ENCODE assay signal across 8 cellular contexts in the genomic region with DNA sequence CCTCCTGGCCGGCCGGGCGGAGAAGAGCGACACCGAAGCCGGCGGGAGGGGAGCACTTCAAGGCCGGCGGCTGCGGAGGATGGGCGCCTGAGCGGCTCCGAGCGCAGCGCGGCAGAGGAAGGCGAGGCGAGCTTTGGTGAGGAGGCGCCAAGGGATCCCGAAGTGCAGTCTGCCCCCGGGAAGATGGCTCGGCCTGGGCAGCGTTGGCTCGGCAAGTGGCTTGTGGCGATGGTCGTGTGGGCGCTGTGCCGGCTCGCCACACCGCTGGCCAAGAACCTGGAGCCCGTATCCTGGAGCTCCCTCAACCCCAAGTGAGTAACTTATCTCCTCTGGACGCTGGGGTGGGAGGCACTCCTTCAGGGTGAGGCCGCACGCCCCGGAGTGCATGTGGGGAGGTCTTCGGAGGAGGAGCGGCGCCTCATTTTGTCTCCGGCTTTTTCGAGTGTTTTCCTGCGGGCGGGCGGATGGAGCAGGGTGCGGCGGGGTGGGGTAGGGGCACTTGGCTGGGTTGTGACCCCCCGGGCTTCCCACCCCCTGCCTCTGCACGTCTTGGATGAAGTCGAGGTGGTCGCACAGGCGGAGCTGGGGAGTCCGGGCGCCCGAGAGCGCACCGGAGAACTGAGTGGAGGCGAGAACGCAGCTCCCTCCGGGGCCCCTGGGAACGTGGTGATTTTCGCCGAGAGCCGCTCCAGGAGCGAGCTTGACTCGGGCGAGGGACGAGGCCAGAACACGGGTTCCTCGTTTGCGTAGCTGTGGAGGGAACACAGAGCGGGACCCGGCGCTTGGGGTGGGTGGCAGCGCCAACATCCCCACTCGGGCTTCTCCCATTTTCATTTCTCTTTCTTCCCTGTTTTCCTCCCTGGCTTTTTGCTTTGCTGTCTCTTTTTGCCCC. TPM values are rescaled to one million over a fixed set of nuclear protein-coding genes. Genes with fewer than 3 reads are reported as not detected.
A peak's percentile ranks its signal among the peaks of the same experiment; 100 is the strongest.
DNase-seq lines count a peak whose midpoint lies in the region; ATAC-seq and TF ChIP-seq lines count a peak whose summit lies in the region.

No MANE protein-coding gene starts in this region.

- H3K4me3 ChIP-seq in fibroblast of lung (replicated peaks in 1 of 4; ENCODE audit: control extremely low read depth in 1 of 4, insufficient read depth in 1 of 4, low read depth in 3 of 4, low read length in 4 of 4): peak overlapping the region; percentile 52 to 81 (median 67)
- H3K4me3 ChIP-seq in neural cell (ENCODE audit: low read length): peak overlapping the region; percentile 90

- peaks cover 20% of the 10 kb centered on the region for H3K4me1 Mint-ChIP-seq in activated CD4-positive, alpha-beta T cell treated with anti-CD3 and anti-CD28 coated beads for 36 hours
- H3K4me1 Mint-ChIP-seq in activated B cell treated with CpG ODN at 0.5 μM for 24 hours: peaks cover 24% of the 10 kb centered on the region

- H3K9me2 ChIP-seq in neural cell (ENCODE audit: insufficient read depth, low read length): no peaks in the 10 kb centered on the region

- H3K79me2 ChIP-seq in fibroblast of lung (ENCODE audit: control insufficient read depth, insufficient read depth, low read length) (peaks cover 18% of the 10 kb centered on the region), neural cell (replicated peaks; ENCODE audit: insufficient read depth, low read length) (peaks cover 45% of the 10 kb centered on the region)

- H2AFZ ChIP-seq in fibroblast of lung (ENCODE audit: low read length) (no peak overlapping the region), neural cell (ENCODE audit: low read depth, low read length) (no peak overlapping the region)

- no peaks in the 10 kb centered on the region for H3K9me3 ChIP-seq in fibroblast of lung (ENCODE audit: control insufficient read depth, insufficient read depth, low read depth, low read length)
- H3K9me3 ChIP-seq in neural cell (ENCODE audit: low read length): no peaks in the 10 kb centered on the region

- peak; percentile 46 for DNase-seq in activated CD4-positive, alpha-beta T cell treated with anti-CD3 and anti-CD28 coated beads for 36 hours
- DNase-seq in activated CD4-positive, alpha-beta T cell treated with anti-CD3 and anti-CD28 coated beads, Interleukin-2, amount 50 U/mL, for 48 hours: no peak
- DNase-seq in activated B cell treated with CpG ODN at 0.5 μM for 24 hours: peak; percentile 21
- peak in 1 of 2 donors; percentile 48 for DNase-seq in fibroblast of lung (ENCODE audit: low read depth in 2 of 2)
- DNase-seq in HuH-7 (ENCODE audit: low spot score): no peak

- CTCF ChIA-PET in activated CD4-positive, alpha-beta T cell treated with anti-CD3 and anti-CD28 coated beads for 36 hours (lab: Charles Lee): interaction anchor here (0.5 to 3.3 kb wide), 4 partner anchors 144 to 1304 kb away, joined by 3 to 43 read pairs (median 3); partner anchors contain the start of gene IGBP1
- CTCF ChIA-PET in activated B cell treated with CpG ODN at 0.5 μM for 24 hours (lab: Charles Lee): interaction anchor here (1.5 to 2.9 kb wide), 3 partner anchors 329 to 392 kb away, joined by 7 to 10 read pairs (median 8); partner anchors contain the start of gene PJA1

- H3K4me3 Mint-ChIP-seq in activated CD4-positive, alpha-beta T cell treated with anti-CD3 and anti-CD28 coated beads for 36 hours: peak overlapping the region; percentile 79
- peak overlapping the region; percentile 91 for H3K4me3 Mint-ChIP-seq in activated B cell treated with CpG ODN at 0.5 μM for 24 hours

- H3K4me1 ChIP-seq in fibroblast of lung (ENCODE audit: control insufficient read depth, extremely low read depth, insufficient read depth, low read length): no peaks in the 10 kb centered on the region

- no peak for TF ChIP-seq RAD21 in neural cell (conservative IDR thresholded peaks at IDR 0.05)

- no peak for TF ChIP-seq CTCF in activated B cell treated with CpG ODN at 0.5 μM for 24 hours (IDR thresholded peaks at IDR 0.05)
- TF ChIP-seq CTCF in fibroblast of lung (conservative IDR thresholded peaks at IDR 0.05 in 1 of 2, IDR thresholded peaks at IDR 0.05 in 1 of 2; ENCODE audit: low read depth in 1 of 2, low read length in 2 of 2): no peak
- TF ChIP-seq CTCF in neural cell (IDR thresholded peaks at IDR 0.05; ENCODE audit: poor library complexity, severe bottlenecking): no peak

- H3K36me3 ChIP-seq in fibroblast of lung (ENCODE audit: control insufficient read depth, insufficient read depth, low read length): no peaks in the 10 kb centered on the region
- no peaks in the 10 kb centered on the region for H3K36me3 ChIP-seq in neural cell (ENCODE audit: insufficient read depth, low read length)

- H4K20me1 ChIP-seq in fibroblast of lung (ENCODE audit: control insufficient read depth, extremely low read depth, insufficient read depth, low read length) (no peaks in the 10 kb centered on the region), neural cell (ENCODE audit: insufficient read depth) (no peaks in the 10 kb centered on the region)

- H3K27ac ChIP-seq in fibroblast of lung (ENCODE audit: insufficient read depth, low read length) (peak overlapping the region; percentile 45), neural cell (ENCODE audit: low read length) (peak overlapping the region; percentile 68)

- POLR2A ChIA-PET in activated CD4-positive, alpha-beta T cell treated with anti-CD3 and anti-CD28 coated beads for 36 hours (lab: Charles Lee): interaction anchor here (1.4 kb wide), 1 partner anchor 335 kb away, joined by 5 read pairs; the partner anchor contains the start of gene PJA1
- POLR2A ChIA-PET in activated B cell treated with CpG ODN at 0.5 μM for 24 hours (lab: Charles Lee): interaction anchor here (1.4 to 2.0 kb wide), 3 partner anchors 331 to 1304 kb away, joined by 7 to 11 read pairs (median 7); partner anchors contain the start of genes IGBP1, PJA1 and YIPF6

- no peaks in the 10 kb centered on the region for H3K27me3 Mint-ChIP-seq in activated CD4-positive, alpha-beta T cell treated with anti-CD3 and anti-CD28 coated beads for 36 hours
- H3K27me3 Mint-ChIP-seq in activated B cell treated with CpG ODN at 0.5 μM for 24 hours: peaks cover 2% of the 10 kb centered on the region

- intact Hi-C loops in activated CD4-positive, alpha-beta T cell treated with anti-CD3 and anti-CD28 coated beads for 36 hours (cut with DNase I, micrococcal nuclease): loop anchor here (2.0 to 10.0 kb wide), 5 partner anchors 323 to 1302 kb away; partner anchors contain the start of genes IGBP1 (in 1 of the 2) and PJA1 (in 1 of the 2)
- intact Hi-C loops in activated B cell treated with CpG ODN at 0.5 μM for 24 hours (cut with micrococcal nuclease): loop anchor here (2.0 to 10.0 kb wide), 6 partner anchors 318 to 1625 kb away; partner anchors contain the start of gene YIPF6

- no peak overlapping the region for H3K4me2 ChIP-seq in fibroblast of lung (ENCODE audit: extremely low read depth, insufficient read depth, low read length)
- no peak overlapping the region for H3K4me2 ChIP-seq in neural cell (ENCODE audit: low read length)

- no peaks in the 10 kb centered on the region for H3K36me3 Mint-ChIP-seq in activated CD4-positive, alpha-beta T cell treated with anti-CD3 and anti-CD28 coated beads for 36 hours (ENCODE audit: low read depth)
- H3K36me3 Mint-ChIP-seq in activated B cell treated with CpG ODN at 0.5 μM for 24 hours (ENCODE audit: low read depth): peaks cover 2% of the 10 kb centered on the region

- H3K9ac ChIP-seq in fibroblast of lung (ENCODE audit: insufficient read depth, low read length) (peak overlapping the region; percentile 44), neural cell (ENCODE audit: low read length) (peak overlapping the region; percentile 83)

- H3K27ac Mint-ChIP-seq in activated CD4-positive, alpha-beta T cell treated with anti-CD3 and anti-CD28 coated beads for 36 hours: no peak overlapping the region
- H3K27ac Mint-ChIP-seq in activated B cell treated with CpG ODN at 0.5 μM for 24 hours: no peak overlapping the region

- H3K9me3 Mint-ChIP-seq in activated CD4-positive, alpha-beta T cell treated with anti-CD3 and anti-CD28 coated beads for 36 hours (ENCODE audit: low read depth): no peaks in the 10 kb centered on the region
- H3K9me3 Mint-ChIP-seq in activated B cell treated with CpG ODN at 0.5 μM for 24 hours: no peaks in the 10 kb centered on the region

- no peaks in the 10 kb centered on the region for H3F3A ChIP-seq in neural cell (ENCODE audit: insufficient read depth, low read length, poor library complexity, severe bottlenecking)

- TF ChIP-seq EP300 in neural cell (conservative IDR thresholded peaks at IDR 0.05; ENCODE audit: poor library complexity, severe bottlenecking): no peak

- H3K27me3 ChIP-seq in fibroblast of lung (ENCODE audit: control insufficient read depth, insufficient read depth, low read length) (no peaks in the 10 kb centered on the region), neural cell (ENCODE audit: insufficient read depth, low read depth, low read length) (no peaks in the 10 kb centered on the region)

- no peak for ATAC-seq in activated CD4-positive, alpha-beta T cell treated with anti-CD3 and anti-CD28 coated beads for 36 hours
- ATAC-seq in activated B cell treated with CpG ODN at 0.5 μM for 24 hours (ENCODE audit: low read depth) (no peak), GM21423 (IDR thresholded peaks at IDR 0.05; ENCODE audit: unreplicated experiment) (no peak), GM19035 (IDR thresholded peaks at IDR 0.05; ENCODE audit: unreplicated experiment) (no peak)

TF ChIP-seq in neural cell, 6 proteins besides CTCF, POLR2A, EP300 and RAD21 (continues in another document):
- no peak for TF ChIP-seq POLR2AphosphoS5 (IDR thresholded peaks at IDR 0.05)
- no peak for TF ChIP-seq MXI1 (conservative IDR thresholded peaks at IDR 0.05; ENCODE audit: poor library complexity, severe bottlenecking)
- TF ChIP-seq SMC3 (conservative IDR thresholded peaks at IDR 0.05; ENCODE audit: poor library complexity): no peak
- TF ChIP-seq TAF1 (IDR thresholded peaks at IDR 0.05; ENCODE audit: low read depth): no peak
- no peak for TF ChIP-seq EZH2 (IDR thresholded peaks at IDR 0.05; ENCODE audit: borderline replicate concordance, insufficient read depth, low read length, poor library complexity, severe bottlenecking)

RNA-seq across cellular contexts. Expression of gene EFNB1, which starts 1.0 kb away (rescaled TPM):
- 1 to 10 TPM; 3.8 to 3.9 TPM for total RNA-seq in activated CD4-positive, alpha-beta T cell treated with anti-CD3 and anti-CD28 coated beads for 36 hours
- total RNA-seq in activated B cell treated with CpG ODN at 0.5 μM for 24 hours (2.0 and 2.3 TPM in 2 replicates), fibroblast of lung (41.1 and 43.4 TPM in 2 replicates)
- polyA plus RNA-seq in fibroblast of lung (12.6 and 16.4 TPM in 2 replicates), neural cell (25.5 and 27.8 TPM in 2 replicates)
- polyA plus RNA-seq in fibroblast of lung (2012): 14.0 and 19.6 TPM in 2 replicates
- polyA minus RNA-seq in fibroblast of lung (ENCODE audit: low replicate concordance) (17.4 and 19.7 TPM in 2 replicates), neural cell (34.5 and 38.5 TPM in 2 replicates)

Comparison
In these comparisons a context has a peak if more than half of its experiments do, and no peak if none do; other contexts are left out.
1. DNase-seq: peak in activated CD4-positive, alpha-beta T cell treated with anti-CD3 and anti-CD28 coated beads for 36 hours (single experiment) and activated B cell treated with CpG ODN at 0.5 μM for 24 hours (single experiment); none in activated CD4-positive, alpha-beta T cell treated with anti-CD3 and anti-CD28 coated beads, Interleukin-2, amount 50 U/mL, for 48 hours (0 of 2) and HuH-7 (single experiment).